Comparison of ENCODE assay signal across 20 cellular contexts in genomic region chr10:129965940-129966339, GRCh38. TPM values are rescaled to one million over a fixed set of nuclear protein-coding genes. Genes with fewer than 3 reads are reported as not detected.
DNase-seq lines count a peak whose midpoint lies in the region; ATAC-seq and TF ChIP-seq lines count a peak whose summit lies in the region.
"Had no signal": no experiment of that assay in that cellular context is flagged by ENCODE, and none has a peak within 500 bp of the region (broad histone marks: within the 10 kb centered on the region; RNA-seq: fewer than 3 reads in every experiment).

No MANE protein-coding gene starts in this region.

- H3K9me3 Mint-ChIP-seq in activated T-cell treated with anti-CD3 and anti-CD28 coated beads, Interleukin-2, amount 50 U/mL, for 72 hours, result no peaks in the 10 kb centered on the region
- H3K9me3 Mint-ChIP-seq in brain (no peaks in the 10 kb centered on the region), neural crest cell (no peaks in the 10 kb centered on the region), type B pancreatic cell (no peaks in the 10 kb centered on the region)
- H3K9me3 Mint-ChIP-seq: CD8-positive, alpha-beta T cell; T-cell had no signal

- TF ChIP-seq CTCF in brain (conservative IDR thresholded peaks at IDR 0.05) (no peak), neural crest cell (conservative IDR thresholded peaks at IDR 0.05) (no peak), type B pancreatic cell (conservative IDR thresholded peaks at IDR 0.05) (no peak)

- intact Hi-C loops in Right ventricle myocardium inferior (cut with DNase I), result loop anchor here (2.0 to 10.0 kb wide), 2 partner anchors 21 to 501 kb away; partner anchors contain the start of gene MGMT

- no peak overlapping the region for H3K4me3 Mint-ChIP-seq in activated T-cell treated with anti-CD3 and anti-CD28 coated beads, Interleukin-2, amount 50 U/mL, for 72 hours
- H3K4me3 Mint-ChIP-seq in brain, result peak overlapping the region; percentile 45 to 86 (median 80)
- H3K4me3 Mint-ChIP-seq in neural crest cell, result peak overlapping the region; percentile 80
- H3K4me3 Mint-ChIP-seq in type B pancreatic cell, result peak overlapping the region; percentile 76
- H3K4me3 Mint-ChIP-seq: CD8-positive, alpha-beta T cell had no signal

- peaks cover 19% of the 10 kb centered on the region for H3K4me1 Mint-ChIP-seq in activated T-cell treated with anti-CD3 and anti-CD28 coated beads, Interleukin-2, amount 50 U/mL, for 72 hours (ENCODE audit: low read depth)
- H3K4me1 Mint-ChIP-seq in brain (peaks cover 51% of the 10 kb centered on the region), neural crest cell (peaks cover 35% of the 10 kb centered on the region), type B pancreatic cell (ENCODE audit: unreplicated experiment) (peaks cover 34% of the 10 kb centered on the region)

- H3K36me3 Mint-ChIP-seq in activated T-cell treated with anti-CD3 and anti-CD28 coated beads, Interleukin-2, amount 50 U/mL, for 72 hours (ENCODE audit: insufficient read depth in 2 of 2), result no peaks in the 10 kb centered on the region
- H3K36me3 Mint-ChIP-seq in brain (peaks cover 19% of the 10 kb centered on the region), neural crest cell (ENCODE audit: low read depth) (peaks cover 4% of the 10 kb centered on the region), type B pancreatic cell (peaks cover 4% of the 10 kb centered on the region)
- H3K36me3 Mint-ChIP-seq: CD8-positive, alpha-beta T cell; T-cell had no signal

- ATAC-seq in activated T-cell treated with anti-CD3 and anti-CD28 coated beads, Interleukin-2, amount 50 U/mL, for 72 hours (replicated peaks in 1 of 2), result no peak
- no peak for ATAC-seq in HG03432 (IDR thresholded peaks at IDR 0.05; ENCODE audit: unreplicated experiment)
- no peak for ATAC-seq in Right ventricle myocardium inferior
- ATAC-seq: CD8-positive, alpha-beta T cell; HCT116; left cardiac atrium; T-cell had no signal

- H3K27ac Mint-ChIP-seq in activated T-cell treated with anti-CD3 and anti-CD28 coated beads, Interleukin-2, amount 50 U/mL, for 72 hours, result peak overlapping the region; percentile 25
- H3K27ac Mint-ChIP-seq in brain, result peak overlapping the region in 4 of 5 experiments; percentile 9 to 92 (median 82)
- no peak overlapping the region for H3K27ac Mint-ChIP-seq in neural crest cell (ENCODE audit: unreplicated experiment)
- no peak overlapping the region for H3K27ac Mint-ChIP-seq in type B pancreatic cell
- H3K27ac Mint-ChIP-seq: CD8-positive, alpha-beta T cell; T-cell had no signal

- DNase-seq in activated T-cell treated with anti-CD3 and anti-CD28 coated beads, Interleukin-2, amount 50 U/mL, for 72 hours, result no peak
- no peak for DNase-seq in activated T-cell treated with anti-CD3 and anti-CD28 coated beads, Interleukin-2, amount 50 U/mL, for 48 hours
- DNase-seq in neural crest cell (ENCODE audit: low read depth, low spot score) (no peak), type B pancreatic cell (ENCODE audit: extremely low spot score, unreplicated experiment) (no peak), Right ventricle myocardium inferior (ENCODE audit: missing footprints) (no peak)
- no peak for DNase-seq in stimulated activated CD4-positive, alpha-beta T cell treated with anti-CD3 and anti-CD28 coated beads, Interleukin-4, amount 100 ng/mL, for 1 hour
- DNase-seq: activated effector memory CD4-positive, alpha-beta T cell treated with Interleukin-2 at 50 U/mL for 16 hours; anterior cingulate cortex; CD8-positive, alpha-beta T cell; DMS79; left cardiac atrium; midbrain; NCI-H146; NCI-H748 treated with DMSO at 0.1 percent for 48 hours; ovary; T-cell; WERI-Rb-1 had no signal

- peaks cover 58% of the 10 kb centered on the region for H3K27me3 Mint-ChIP-seq in activated T-cell treated with anti-CD3 and anti-CD28 coated beads, Interleukin-2, amount 50 U/mL, for 72 hours (ENCODE audit: low read depth)
- H3K27me3 Mint-ChIP-seq in brain, result peaks cover 94% of the 10 kb centered on the region
- peaks cover 90% of the 10 kb centered on the region for H3K27me3 Mint-ChIP-seq in neural crest cell (ENCODE audit: low read depth)
- peaks cover 77% of the 10 kb centered on the region for H3K27me3 Mint-ChIP-seq in type B pancreatic cell

RNA-seq across cellular contexts. Expression of gene EBF3, which starts 1.9 kb away (rescaled TPM):
- total RNA-seq in activated T-cell treated with anti-CD3 and anti-CD28 coated beads, Interleukin-2, amount 50 U/mL, for 72 hours, result not detected
- polyA plus RNA-seq in brain (ENCODE audit: insufficient read depth, low read depth, low replicate concordance), result 22.3 TPM
- total RNA-seq in neural crest cell (11.2 and 11.6 TPM in 2 replicates), type B pancreatic cell (ENCODE audit: low replicate concordance) (0.81 and 26.1 TPM in 2 replicates), Right ventricle myocardium inferior (7.9 TPM)
- total RNA-seq: CD8-positive, alpha-beta T cell; T-cell had no signal

Comparison
In these comparisons a context has a peak if more than half of its experiments do, and no peak if none do; other contexts are left out.
1. H3K27ac Mint-ChIP-seq: peak in activated T-cell treated with anti-CD3 and anti-CD28 coated beads, Interleukin-2, amount 50 U/mL, for 72 hours (single experiment) and brain (4 of 5); none in neural crest cell (single experiment) and type B pancreatic cell (single experiment).
2. H3K4me3 Mint-ChIP-seq: peak in brain (5 of 5), neural crest cell (single experiment) and type B pancreatic cell (single experiment); none in activated T-cell treated with anti-CD3 and anti-CD28 coated beads, Interleukin-2, amount 50 U/mL, for 72 hours (0 of 2).